19 cellular contexts compared by ENCODE assay signal in genomic region chr12:52515927-52516831, GRCh38. TPM values are rescaled to one million over a fixed set of nuclear protein-coding genes. Genes with fewer than 3 reads are reported as not detected.
DNase-seq lines count a peak whose midpoint lies in the region; ATAC-seq and TF ChIP-seq lines count a peak whose summit lies in the region.
"Had no signal": no experiment of that assay in that cellular context is flagged by ENCODE, and none has a peak within 500 bp of the region (broad histone marks: within the 10 kb centered on the region; RNA-seq: fewer than 3 reads in every experiment).

No MANE protein-coding gene starts in this region.

- ATAC-seq in WTC11, result no peak
- ATAC-seq: naive thymus-derived CD8-positive, alpha-beta T cell; stimulated activated naive B cell treated with anti-CD40 and anti-IgM and Interleukin-4, amounts not matched to agents 10 μg/mL and 1 μg/mL and 100 μg/mL, for 72 hours had no signal

- peaks cover 32% of the 10 kb centered on the region for H3K27me3 Mint-ChIP-seq in progenitor cell of endocrine pancreas
- H3K27me3 Mint-ChIP-seq in WTC11 (ENCODE audit: low read depth), result no peaks in the 10 kb centered on the region; the same call in 1 of the 2 replicates
- H3K27me3 Mint-ChIP-seq: activated B cell treated with CpG ODN at 0.5 μM for 24 hours; activated naive CD4-positive, alpha-beta T cell treated with anti-CD3 and anti-CD28 coated beads, Interleukin-2, amount 50 U/mL, for 24 hours had no signal

- H3K4me1 Mint-ChIP-seq in progenitor cell of endocrine pancreas (ENCODE audit: low read depth), result no peaks in the 10 kb centered on the region
- H3K4me1 Mint-ChIP-seq in WTC11, result no peaks in the 10 kb centered on the region
- H3K4me1 Mint-ChIP-seq: activated B cell treated with CpG ODN at 0.5 μM for 24 hours; activated naive CD4-positive, alpha-beta T cell treated with anti-CD3 and anti-CD28 coated beads, Interleukin-2, amount 50 U/mL, for 24 hours; naive thymus-derived CD8-positive, alpha-beta T cell; stimulated activated naive B cell treated with anti-CD40 and anti-IgM and Interleukin-4, amounts not matched to agents 10 μg/mL and 1 μg/mL and 100 μg/mL, for 72 hours had no signal

- no peaks in the 10 kb centered on the region for H3K9me3 ChIP-seq in esophagus (ENCODE audit: control insufficient read depth in 2 of 2, insufficient read depth in 1 of 2, low read depth in 1 of 2, low read length in 1 of 2)
- H3K9me3 ChIP-seq: right lobe of liver had no signal

- CTCF ChIA-PET in WTC11 (lab: Charles Lee), result interaction anchor here (0.7 to 3.6 kb wide), 4 partner anchors 88 to 363 kb away, joined by 3 to 13 read pairs (median 3); no protein-coding TSS in a partner anchor

- peak overlapping the region; percentile 59 to 85 for H3K27ac ChIP-seq in esophagus (ENCODE audit: low read depth in 2 of 2, low read length in 1 of 2)
- H3K27ac ChIP-seq: cardiac muscle cell, hepatocyte, right lobe of liver had no signal

- peak overlapping the region; percentile 46 to 57 for H3K4me3 ChIP-seq in esophagus (ENCODE audit: low read depth in 1 of 2, low read length in 2 of 2)
- H3K4me3 ChIP-seq: cardiac muscle cell, hepatocyte, right lobe of liver had no signal

- H3K27me3 ChIP-seq in esophagus (ENCODE audit: control insufficient read depth in 1 of 2, insufficient read depth in 2 of 2, low read length in 2 of 2), result no peaks in the 10 kb centered on the region
- H3K27me3 ChIP-seq: hepatocyte, right lobe of liver had no signal

- H3K27ac Mint-ChIP-seq in progenitor cell of endocrine pancreas, result no peak overlapping the region
- no peak overlapping the region for H3K27ac Mint-ChIP-seq in WTC11
- H3K27ac Mint-ChIP-seq: activated B cell treated with CpG ODN at 0.5 μM for 24 hours; activated naive CD4-positive, alpha-beta T cell treated with anti-CD3 and anti-CD28 coated beads, Interleukin-2, amount 50 U/mL, for 24 hours; stimulated activated naive B cell treated with anti-CD40 and anti-IgM and Interleukin-4, amounts not matched to agents 10 μg/mL and 1 μg/mL and 100 μg/mL, for 72 hours had no signal

- POLR2A ChIA-PET in WTC11 (lab: Charles Lee), result no interaction called here

- peaks cover 0 to 15% of the 10 kb centered on the region in 2 donors for H3K36me3 ChIP-seq in esophagus (ENCODE audit: control insufficient read depth in 2 of 2, insufficient read depth in 2 of 2, low read length in 1 of 2)
- H3K36me3 ChIP-seq: cardiac muscle cell, right lobe of liver had no signal

- H3K4me3 Mint-ChIP-seq in progenitor cell of endocrine pancreas (ENCODE audit: low read depth) (no peak overlapping the region), WTC11 (no peak overlapping the region)
- H3K4me3 Mint-ChIP-seq: activated B cell treated with CpG ODN at 0.5 μM for 24 hours; activated naive CD4-positive, alpha-beta T cell treated with anti-CD3 and anti-CD28 coated beads, Interleukin-2, amount 50 U/mL, for 24 hours; naive thymus-derived CD8-positive, alpha-beta T cell; stimulated activated naive B cell treated with anti-CD40 and anti-IgM and Interleukin-4, amounts not matched to agents 10 μg/mL and 1 μg/mL and 100 μg/mL, for 72 hours had no signal

- H3K36me3 Mint-ChIP-seq in progenitor cell of endocrine pancreas (ENCODE audit: insufficient read depth), result no peaks in the 10 kb centered on the region
- peaks cover 2% of the 10 kb centered on the region; the same call in 1 of the 2 replicates for H3K36me3 Mint-ChIP-seq in WTC11
- H3K36me3 Mint-ChIP-seq: stimulated activated naive B cell treated with anti-CD40 and anti-IgM and Interleukin-4, amounts not matched to agents 10 μg/mL and 1 μg/mL and 100 μg/mL, for 72 hours had no signal

- TF ChIP-seq CTCF in progenitor cell of endocrine pancreas (IDR thresholded peaks at IDR 0.05; ENCODE audit: unreplicated experiment) (no peak), WTC11 (IDR thresholded peaks at IDR 0.05) (no peak)

- peak; percentile 3 for DNase-seq in D341Med (ENCODE audit: low spot score)
- DNase-seq in RPMI8226, result peak; percentile 39
- peak; percentile 2 for DNase-seq in progenitor cell of endocrine pancreas (ENCODE audit: low spot score, unreplicated experiment)
- no peak for DNase-seq in central memory CD4-positive, alpha-beta T cell
- DNase-seq in WTC11 (ENCODE audit: low spot score), result no peak
- DNase-seq in foreskin melanocyte, result no peak
- DNase-seq in Ammon's horn (ENCODE audit: low spot score), result no peak
- DNase-seq: activated B cell treated with CpG ODN at 0.5 μM for 24 hours; DMS 273 treated with DMSO at 0.1 percent for 48 hours; NCI-H1436; NCI-H510A; right lobe of liver; stimulated activated naive B cell treated with anti-CD40 and anti-IgM and Interleukin-4, amounts not matched to agents 10 μg/mL and 1 μg/mL and 100 μg/mL, for 72 hours; SW 1271 had no signal

- H3K9me3 Mint-ChIP-seq in progenitor cell of endocrine pancreas (ENCODE audit: low read depth) (no peaks in the 10 kb centered on the region), WTC11 (peaks cover 8% of the 10 kb centered on the region)

- peaks cover 0 to 7% of the 10 kb centered on the region in 2 donors for H3K4me1 ChIP-seq in esophagus (ENCODE audit: control insufficient read depth in 2 of 2, insufficient read depth in 2 of 2, low read length in 1 of 2)
- H3K4me1 ChIP-seq: right lobe of liver had no signal

- 52 to 70% methylated on average over 15 of the region's 15 CpGs for WGBS in esophagus, 2 donors

TF ChIP-seq in WTC11, 78 proteins besides CTCF, POLR2A, EP300 and RAD21:
- TF ChIP-seq ZNF121 (CRISPR knock-in tag; IDR thresholded peaks at IDR 0.05), result no peak
- no peak for TF ChIP-seq ZBTB21 (CRISPR knock-in tag; IDR thresholded peaks at IDR 0.05; ENCODE audit: borderline replicate concordance)
- TF ChIP-seq RELA (CRISPR knock-in tag; IDR thresholded peaks at IDR 0.05; ENCODE audit: borderline replicate concordance), result no peak

RNA-seq across cellular contexts. Expression of gene KRT5, which starts 4.0 kb away (rescaled TPM):
- 1,000 to 10,000 TPM; 3,653 to 6,695 TPM for polyA plus RNA-seq in esophagus
- total RNA-seq in progenitor cell of endocrine pancreas (not detected in 2 replicates), WTC11 (2021) (not detected in 3 replicates)
- total RNA-seq: activated B cell treated with CpG ODN at 0.5 μM for 24 hours; cardiac muscle cell; naive thymus-derived CD8-positive, alpha-beta T cell had no signal
- polyA plus RNA-seq: naive thymus-derived CD8-positive, alpha-beta T cell had no signal

RNA-seq across cellular contexts. Expression of gene KRT6A, which starts 23.1 kb away (rescaled TPM):
- 1,000 to 10,000 TPM in 1 of 2 donors, 100 to 1,000 TPM in 1; 945 to 7,628 TPM for polyA plus RNA-seq in esophagus
- total RNA-seq in progenitor cell of endocrine pancreas (not detected in 2 replicates), WTC11 (2021) (not detected in 3 replicates)
- total RNA-seq: activated B cell treated with CpG ODN at 0.5 μM for 24 hours; cardiac muscle cell; naive thymus-derived CD8-positive, alpha-beta T cell had no signal
- polyA plus RNA-seq: naive thymus-derived CD8-positive, alpha-beta T cell had no signal

RNA-seq across cellular contexts. Expression of gene KRT71, which starts 36.8 kb away (rescaled TPM):
- not detected for polyA plus RNA-seq in esophagus
- not detected in 2 replicates for total RNA-seq in progenitor cell of endocrine pancreas
- total RNA-seq in WTC11 (2021), result not detected in 3 replicates
- total RNA-seq: activated B cell treated with CpG ODN at 0.5 μM for 24 hours; cardiac muscle cell; hepatocyte; naive thymus-derived CD8-positive, alpha-beta T cell; right lobe of liver had no signal
- polyA plus RNA-seq: cardiac muscle cell; hepatocyte; naive thymus-derived CD8-positive, alpha-beta T cell had no signal

RNA-seq across cellular contexts. Expression of gene KRT6C, which starts 42.6 kb away (rescaled TPM):
- 100 to 1,000 TPM; 229 to 427 TPM for polyA plus RNA-seq in esophagus
- total RNA-seq in progenitor cell of endocrine pancreas, result not detected in 2 replicates
- total RNA-seq in WTC11 (2021), result not detected in 3 replicates
- total RNA-seq: activated B cell treated with CpG ODN at 0.5 μM for 24 hours; cardiac muscle cell; naive thymus-derived CD8-positive, alpha-beta T cell had no signal
- polyA plus RNA-seq: cardiac muscle cell; naive thymus-derived CD8-positive, alpha-beta T cell had no signal

RNA-seq across cellular contexts. Expression of gene KRT74, which starts 57.5 kb away (rescaled TPM):
- polyA plus RNA-seq in esophagus, result under 1 TPM; 0.07 to 0.24 TPM
- not detected in 2 replicates for total RNA-seq in progenitor cell of endocrine pancreas
- total RNA-seq in WTC11 (2021), result not detected in 3 replicates
- total RNA-seq: activated B cell treated with CpG ODN at 0.5 μM for 24 hours, cardiac muscle cell, hepatocyte, right lobe of liver had no signal
- polyA plus RNA-seq: cardiac muscle cell; hepatocyte; naive thymus-derived CD8-positive, alpha-beta T cell had no signal

Comparison
In these comparisons a context has a peak if more than half of its experiments do, and no peak if none do; other contexts are left out.
1. DNase-seq: peak in D341Med (single experiment), RPMI8226 (single experiment) and progenitor cell of endocrine pancreas (single experiment); none in central memory CD4-positive, alpha-beta T cell (single experiment), WTC11 (single experiment), foreskin melanocyte (single experiment) and Ammon's horn (single experiment).